ENCODE assay signal across 14 cellular contexts in the genomic region with DNA sequence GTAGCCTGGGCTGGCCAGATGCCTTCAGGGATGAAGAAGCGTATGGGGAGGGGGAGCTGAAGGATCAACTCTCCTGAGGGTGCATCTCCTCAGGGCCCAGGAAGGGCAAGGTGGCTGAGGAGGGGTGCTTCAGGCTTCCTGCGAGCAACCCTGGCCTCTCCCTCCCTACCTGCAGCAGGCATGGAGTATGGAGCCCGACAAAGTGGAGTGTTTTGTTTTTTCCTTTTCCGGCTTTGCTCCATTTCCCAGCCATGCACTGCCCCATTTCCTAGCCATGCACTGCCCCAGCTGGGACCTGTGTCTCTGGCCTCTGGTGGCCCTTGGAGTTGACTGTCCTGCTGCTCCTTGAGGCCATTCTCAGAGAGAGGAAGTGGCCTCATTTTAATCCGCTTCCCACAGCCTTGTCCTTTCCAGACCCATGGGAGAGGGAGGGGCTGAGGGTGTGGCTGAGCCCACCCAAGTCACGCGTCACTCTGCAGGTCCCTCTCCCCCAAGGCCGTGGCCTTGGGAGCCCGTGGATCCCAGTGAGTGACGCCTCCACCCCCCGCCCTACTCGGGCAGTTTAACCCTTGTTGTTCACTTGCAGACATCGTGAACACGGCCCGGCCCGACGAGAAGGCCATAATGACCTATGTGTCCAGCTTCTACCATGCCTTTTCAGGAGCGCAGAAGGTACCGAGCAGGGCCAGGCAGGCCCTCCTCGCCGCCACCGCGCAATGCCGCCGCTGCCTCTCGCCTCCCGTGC. TPM values are rescaled to one million over a fixed set of nuclear protein-coding genes. Genes with fewer than 3 reads are reported as not detected.
DNase-seq lines count a peak whose midpoint lies in the region; ATAC-seq and TF ChIP-seq lines count a peak whose summit lies in the region.
"Had no signal": no experiment of that assay in that cellular context is flagged by ENCODE, and none has a peak within 500 bp of the region (broad histone marks: within the 10 kb centered on the region; RNA-seq: fewer than 3 reads in every experiment).

No MANE protein-coding gene starts in this region.

- TF ChIP-seq CTCF in coronary artery (IDR thresholded peaks at IDR 0.05) (no peak), nephron (IDR thresholded peaks at IDR 0.05; ENCODE audit: unreplicated experiment in 3 of 3) (no peak), tibial artery (IDR thresholded peaks at IDR 0.05) (no peak), colonic mucosa (IDR thresholded peaks at IDR 0.05) (no peak), foreskin fibroblast (IDR thresholded peaks at IDR 0.05; ENCODE audit: low read depth, low read length) (no peak)

- ATAC-seq in T-helper 17 cell (no peak), HG03469 (IDR thresholded peaks at IDR 0.05; ENCODE audit: unreplicated experiment) (no peak)

- H3K9me3 ChIP-seq in T-helper 17 cell (ENCODE audit: control insufficient read depth, low read length, poor library complexity, severe bottlenecking) (no peaks in the 10 kb centered on the region), tibial artery (no peaks in the 10 kb centered on the region), colonic mucosa (no peaks in the 10 kb centered on the region)

- H3K27me3 Mint-ChIP-seq in T-helper 17 cell (no peaks in the 10 kb centered on the region), nephron (ENCODE audit: low read depth) (no peaks in the 10 kb centered on the region)

- no peaks in the 10 kb centered on the region for H3K9me3 Mint-ChIP-seq in nephron

- H3K27ac Mint-ChIP-seq in T-helper 17 cell (no peak overlapping the region), nephron (peak overlapping the region in 2 of 3 experiments; percentile 51 to 53)

- H3K4me1 Mint-ChIP-seq in T-helper 17 cell: peaks cover 13% of the 10 kb centered on the region
- H3K4me1 Mint-ChIP-seq in nephron: peaks cover 21% of the 10 kb centered on the region

- H3K27ac ChIP-seq in coronary artery (peak overlapping the region; percentile 51 to 91), tibial artery (peak overlapping the region; percentile 91 to 94), colonic mucosa (no peak overlapping the region)
- H3K27ac ChIP-seq: hepatocyte had no signal

- H3K4me3 Mint-ChIP-seq in T-helper 17 cell (peak overlapping the region; percentile 73), nephron (no peak overlapping the region)

- H3K27me3 ChIP-seq in tibial artery (no peaks in the 10 kb centered on the region), colonic mucosa (no peaks in the 10 kb centered on the region)
- H3K27me3 ChIP-seq: hepatocyte had no signal

- intact Hi-C loops in tibial artery (cut with DNase I; ENCODE audit: low total_unique reads) (no loop called here), colonic mucosa (cut with DNase I) (no loop called here)

- H3K36me3 ChIP-seq in tibial artery (peaks cover 76 to 89% (median 77%) of the 10 kb centered on the region in 3 donors), colonic mucosa (peaks cover 63% of the 10 kb centered on the region)

- DNase-seq in T-helper 17 cell (no peak), coronary artery (ENCODE audit: low spot score) (no peak), tibial artery (no peak), colonic mucosa (no peak), foreskin fibroblast (no peak)
- DNase-seq: effector CD8-positive, alpha-beta T cell; NCI-H146; NCI-H748 treated with DMSO at 0.1 percent for 48 hours; SHP77 treated with DMSO at 0.1 percent for 48 hours; stimulated activated CD4-positive, alpha-beta T cell treated with anti-CD3 and anti-CD28 coated beads, Interleukin-4, amount 100 ng/mL, for 24 hours; stimulated activated naive CD4-positive, alpha-beta T cell treated with Interleukin-2 at 50 U/mL for 16 hours had no signal

- H3K4me3 ChIP-seq in coronary artery: no peak overlapping the region
- no peak overlapping the region for H3K4me3 ChIP-seq in tibial artery
- no peak overlapping the region for H3K4me3 ChIP-seq in colonic mucosa
- H3K4me3 ChIP-seq in foreskin fibroblast (ENCODE audit: low read depth in 1 of 2, low read length in 2 of 2): no peak overlapping the region
- H3K4me3 ChIP-seq: hepatocyte had no signal

- H3K4me1 ChIP-seq in tibial artery (peaks cover 2 to 100% (median 96%) of the 10 kb centered on the region in 4 donors), colonic mucosa (no peaks in the 10 kb centered on the region)

- H3K9ac ChIP-seq in colonic mucosa (ENCODE audit: low read depth in 2 of 2, low read length in 2 of 2): peak overlapping the region in 1 of 2 donors; percentile 13

- H3K36me3 Mint-ChIP-seq in T-helper 17 cell (ENCODE audit: low read depth): peaks cover 11% of the 10 kb centered on the region
- H3K36me3 Mint-ChIP-seq in nephron (ENCODE audit: low read depth): peaks cover 51% of the 10 kb centered on the region

RNA-seq across cellular contexts. Expression of a gene that starts 34.4 kb away (rescaled TPM):
- total RNA-seq in T-helper 17 cell (1 to 10 TPM; 6.8 to 9.0 TPM), colonic mucosa (1 to 10 TPM; 5.2 to 5.7 TPM)
